27 cellular contexts compared by ENCODE assay signal in genomic region chr17:21353326-21354010, GRCh38. TPM values are rescaled to one million over a fixed set of nuclear protein-coding genes. Genes with fewer than 3 reads are reported as not detected.
DNase-seq lines count a peak whose midpoint lies in the region; ATAC-seq and TF ChIP-seq lines count a peak whose summit lies in the region.
"Had no signal": no experiment of that assay in that cellular context is flagged by ENCODE, and none has a peak within 500 bp of the region (broad histone marks: within the 10 kb centered on the region; RNA-seq: fewer than 3 reads in every experiment).

No MANE protein-coding gene starts in this region.

- H3K27ac ChIP-seq in BLaER1 (peak overlapping the region; percentile 66), osteoblast (ENCODE audit: low read depth, low read length) (no peak overlapping the region)
- H3K27ac ChIP-seq: brain microvascular endothelial cell, heart left ventricle, prostate gland, testis had no signal

- H3K4me1 ChIP-seq in BLaER1 (peaks cover 65% of the 10 kb centered on the region), osteoblast (ENCODE audit: insufficient read depth, low read length) (peaks cover 2% of the 10 kb centered on the region)
- H3K4me1 ChIP-seq: prostate gland, testis had no signal

- H3K9ac ChIP-seq in BLaER1, result 0 out of 2 replicates have a peak overlapping the region, but pooled peaks have one; percentile 15

- H3K36me3 ChIP-seq in BLaER1 (no peaks in the 10 kb centered on the region), osteoblast (ENCODE audit: insufficient read depth, low read length) (no peaks in the 10 kb centered on the region)
- H3K36me3 ChIP-seq: brain microvascular endothelial cell, heart left ventricle, prostate gland had no signal

- H3K9me3 ChIP-seq in BLaER1 (no peaks in the 10 kb centered on the region), osteoblast (ENCODE audit: low read depth, low read length) (no peaks in the 10 kb centered on the region)
- H3K9me3 ChIP-seq: heart left ventricle, prostate gland, testis had no signal

- no peak for TF ChIP-seq POLR2A in NB4 (IDR thresholded peaks at IDR 0.05; ENCODE audit: extremely low read depth, insufficient read length)

- no peak for TF ChIP-seq CTCF in NB4 (IDR thresholded peaks at IDR 0.05; ENCODE audit: low read depth, low read length)
- TF ChIP-seq CTCF in fibroblast of pulmonary artery (IDR thresholded peaks at IDR 0.05; ENCODE audit: low read length, missing control alignments), result no peak
- no peak for TF ChIP-seq CTCF in osteoblast (IDR thresholded peaks at IDR 0.05; ENCODE audit: extremely low read depth, low read depth, low read length)

- H3K27me3 ChIP-seq in BLaER1, result no peaks in the 10 kb centered on the region
- peaks cover 3% of the 10 kb centered on the region for H3K27me3 ChIP-seq in osteoblast (ENCODE audit: insufficient read depth, low read length)
- H3K27me3 ChIP-seq: brain microvascular endothelial cell, heart left ventricle, testis had no signal

- H3K9me3 Mint-ChIP-seq in activated naive CD4-positive, alpha-beta T cell treated with anti-CD3 and anti-CD28 coated beads, Interleukin-2, amount 50 U/mL, for 72 hours, result no peaks in the 10 kb centered on the region
- H3K9me3 Mint-ChIP-seq: activated T-helper 2 cell treated with anti-CD3 and anti-CD28 coated beads, Interferon-gamma antibody, Interleukin-2, Interleukin-4, amounts not matched to agents 10 μg/mL and 5 μg/mL and 100 μg/mL, durations not matched to agents 14 hours and 24 hours and 36 hours; CD8-positive, alpha-beta T cell; effector memory CD8-positive, alpha-beta T cell; neural crest cell had no signal

- H3K4me3 ChIP-seq in BLaER1, result no peak overlapping the region
- H3K4me3 ChIP-seq in NB4 (ENCODE audit: low read depth, low read length), result no peak overlapping the region
- no peak overlapping the region for H3K4me3 ChIP-seq in fibroblast of pulmonary artery (replicated peaks; ENCODE audit: low read depth, low read length)
- no peak overlapping the region for H3K4me3 ChIP-seq in osteoblast (ENCODE audit: insufficient read depth, low read length)
- H3K4me3 ChIP-seq: heart left ventricle, prostate gland, skin epidermis, testis had no signal

- peak overlapping the region; percentile 36 for H3K4me2 ChIP-seq in BLaER1
- no peak overlapping the region for H3K4me2 ChIP-seq in osteoblast (ENCODE audit: insufficient read depth, low read length)

- no peak overlapping the region for H2AFZ ChIP-seq in osteoblast (ENCODE audit: low read length)

- H3K27ac Mint-ChIP-seq in activated naive CD4-positive, alpha-beta T cell treated with anti-CD3 and anti-CD28 coated beads, Interleukin-2, amount 50 U/mL, for 72 hours, result no peak overlapping the region
- H3K27ac Mint-ChIP-seq: activated T-helper 2 cell treated with anti-CD3 and anti-CD28 coated beads, Interferon-gamma antibody, Interleukin-2, Interleukin-4, amounts not matched to agents 10 μg/mL and 5 μg/mL and 100 μg/mL, durations not matched to agents 14 hours and 24 hours and 36 hours; CD8-positive, alpha-beta T cell; effector memory CD8-positive, alpha-beta T cell; stimulated activated memory B cell treated with anti-CD40 and anti-IgM and Interleukin-4, amounts not matched to agents 10 μg/mL and 1 μg/mL and 100 μg/mL, for 72 hours; WTC11 had no signal

- no peaks in the 10 kb centered on the region for H3K79me2 ChIP-seq in osteoblast (ENCODE audit: insufficient read depth, low read length)

- H3K36me3 Mint-ChIP-seq in activated naive CD4-positive, alpha-beta T cell treated with anti-CD3 and anti-CD28 coated beads, Interleukin-2, amount 50 U/mL, for 72 hours, result no peaks in the 10 kb centered on the region
- H3K36me3 Mint-ChIP-seq: CD8-positive, alpha-beta T cell; stimulated activated memory B cell treated with anti-CD40 and anti-IgM and Interleukin-4, amounts not matched to agents 10 μg/mL and 1 μg/mL and 100 μg/mL, for 72 hours; WTC11 had no signal

- ATAC-seq in GM21576 (IDR thresholded peaks at IDR 0.05; ENCODE audit: unreplicated experiment), result no peak
- no peak for ATAC-seq in activated naive CD4-positive, alpha-beta T cell treated with anti-CD3 and anti-CD28 coated beads, Interleukin-2, amount 50 U/mL, for 72 hours
- ATAC-seq in GM18519 (IDR thresholded peaks at IDR 0.05; ENCODE audit: low FRiP score, unreplicated experiment), result no peak
- ATAC-seq: CD8-positive, alpha-beta T cell; effector memory CD8-positive, alpha-beta T cell; heart left ventricle; SK-N-SH treated with all-trans-retinoic acid at 6 μM for 48 hours; stimulated activated memory B cell treated with anti-CD40 and anti-IgM and Interleukin-4, amounts not matched to agents 10 μg/mL and 1 μg/mL and 100 μg/mL, for 72 hours; WTC11 had no signal

- peak; percentile 54 for DNase-seq in NB4 (ENCODE audit: low read depth)
- DNase-seq in fibroblast of pulmonary artery (ENCODE audit: low read depth), result peak; percentile 55
- peak; percentile 81 for DNase-seq in osteoblast (ENCODE audit: insufficient read length, low spot score, missing footprints)
- no peak for DNase-seq in SK-N-DZ (ENCODE audit: low spot score)
- DNase-seq in activated naive CD4-positive, alpha-beta T cell treated with anti-CD3 and anti-CD28 coated beads, Interleukin-2, amount 50 U/mL, for 72 hours (ENCODE audit: low spot score in 2 of 2), result no peak
- DNase-seq: activated CD8-positive, alpha-beta memory T cell treated with anti-CD3 and anti-CD28 coated beads, Interleukin-2, amount 50 U/mL, for 48 hours; brain microvascular endothelial cell; CD8-positive, alpha-beta T cell; effector memory CD8-positive, alpha-beta T cell; NCI-H1436 treated with DMSO at 0.1 percent for 48 hours; NCI-H2171; NCI-H526; stimulated activated CD4-positive, alpha-beta T cell treated with anti-CD3 and anti-CD28 coated beads, Interleukin-2, amount 100 ng/mL, for 24 hours; testis had no signal

- no peaks in the 10 kb centered on the region for H4K20me1 ChIP-seq in BLaER1
- no peaks in the 10 kb centered on the region for H4K20me1 ChIP-seq in osteoblast (ENCODE audit: insufficient read depth, low read length)

RNA-seq across cellular contexts. Expression of gene KCNJ12, which starts 22.7 kb away (rescaled TPM):
- total RNA-seq in osteoblast, result under 0.01 and 0.29 TPM in 2 replicates
- polyA plus RNA-seq in SK-N-DZ (2014; cell fraction: cytosol; rRNA removed), result 2.4 and 3.0 TPM in 2 replicates
- polyA plus RNA-seq in SK-N-DZ (2014; cell fraction: nucleus; rRNA removed), result 1.1 and 1.2 TPM in 2 replicates
- not detected for total RNA-seq in activated naive CD4-positive, alpha-beta T cell treated with anti-CD3 and anti-CD28 coated beads, Interleukin-2, amount 50 U/mL, for 72 hours
- total RNA-seq: activated T-helper 2 cell treated with anti-CD3 and anti-CD28 coated beads, Interferon-gamma antibody, Interleukin-2, Interleukin-4, amounts not matched to agents 10 μg/mL and 5 μg/mL and 100 μg/mL, durations not matched to agents 14 hours and 24 hours and 36 hours; RPMI7951; T-helper 2 cell treated with Interferon-gamma antibody and Interleukin-4, amounts not matched to agents 100 ng/mL and 5 ng/mL, for 36 hours had no signal

Comparison
In these comparisons a context has a peak if more than half of its experiments do, and no peak if none do; other contexts are left out.
1. DNase-seq: peak in NB4 (single experiment), fibroblast of pulmonary artery (single experiment) and osteoblast (single experiment); none in SK-N-DZ (single experiment) and activated naive CD4-positive, alpha-beta T cell treated with anti-CD3 and anti-CD28 coated beads, Interleukin-2, amount 50 U/mL, for 72 hours (0 of 2).